1 cellular context compared by ENCODE assay signal in the genomic region with DNA sequence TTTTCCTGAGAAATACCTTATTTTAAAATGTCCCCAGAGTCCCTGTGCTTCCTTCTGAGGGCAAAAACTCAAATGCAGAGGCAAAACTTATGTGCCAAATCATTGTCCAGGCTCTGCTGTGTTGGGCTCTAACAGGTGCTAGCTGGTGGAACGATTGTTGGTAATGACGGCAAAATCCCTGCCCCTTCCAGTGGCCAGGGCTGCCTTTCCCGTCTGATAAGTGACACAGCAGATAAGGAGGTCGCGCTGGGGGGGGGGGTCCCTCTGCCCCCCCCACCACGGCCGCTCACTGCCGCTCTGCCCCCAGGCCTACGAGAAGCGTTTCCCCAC.
TF ChIP-seq lines count a peak whose summit lies in the region.

No MANE protein-coding gene starts in this region.

TF ChIP-seq in GM23338, 12 proteins besides CTCF, POLR2A, EP300 and RAD21:
- no peak for TF ChIP-seq JUNB (IDR thresholded peaks at IDR 0.05; ENCODE audit: unreplicated experiment)
- no peak for TF ChIP-seq EZH2phosphoT487 (IDR thresholded peaks at IDR 0.05; ENCODE audit: unreplicated experiment)
- TF ChIP-seq, protein P1, sequence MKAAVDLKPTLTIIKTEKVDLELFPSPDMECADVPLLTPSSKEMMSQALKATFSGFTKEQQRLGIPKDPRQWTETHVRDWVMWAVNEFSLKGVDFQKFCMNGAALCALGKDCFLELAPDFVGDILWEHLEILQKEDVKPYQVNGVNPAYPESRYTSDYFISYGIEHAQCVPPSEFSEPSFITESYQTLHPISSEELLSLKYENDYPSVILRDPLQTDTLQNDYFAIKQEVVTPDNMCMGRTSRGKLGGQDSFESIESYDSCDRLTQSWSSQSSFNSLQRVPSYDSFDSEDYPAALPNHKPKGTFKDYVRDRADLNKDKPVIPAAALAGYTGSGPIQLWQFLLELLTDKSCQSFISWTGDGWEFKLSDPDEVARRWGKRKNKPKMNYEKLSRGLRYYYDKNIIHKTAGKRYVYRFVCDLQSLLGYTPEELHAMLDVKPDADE (IDR thresholded peaks at IDR 0.05) = no peak
- TF ChIP-seq EZH2 (IDR thresholded peaks at IDR 0.05; ENCODE audit: low read depth, unreplicated experiment) = no peak
- no peak for TF ChIP-seq CREB1 (CRISPR knock-in tag; IDR thresholded peaks at IDR 0.05; ENCODE audit: low read depth)
- no peak for TF ChIP-seq NANOG (IDR thresholded peaks at IDR 0.05; ENCODE audit: borderline replicate concordance)
- no peak for TF ChIP-seq STAT1 (IDR thresholded peaks at IDR 0.05; ENCODE audit: unreplicated experiment)
- no peak for TF ChIP-seq ZNF331 (CRISPR knock-in tag; IDR thresholded peaks at IDR 0.05; ENCODE audit: low read depth)
